Comparison of ENCODE assay signal across 2 cellular contexts in genomic region chr7:103134866-103135554, GRCh38.
TF ChIP-seq lines count a peak whose summit lies in the region.

No MANE protein-coding gene starts in this region.

TF ChIP-seq in IMR-90, 13 proteins besides CTCF, POLR2A, EP300 and RAD21:
- TF ChIP-seq CEBPB (IDR thresholded peaks at IDR 0.05; ENCODE audit: low read depth, low read length) = 0 out of 2 replicates have a peak, but pooled peaks have one; percentile 17
- no peak for TF ChIP-seq ELK1 (IDR thresholded peaks at IDR 0.05; ENCODE audit: borderline replicate concordance, low read depth, low read length)
- no peak for TF ChIP-seq USF2 (IDR thresholded peaks at IDR 0.05; ENCODE audit: low read depth, low read length)
- TF ChIP-seq BHLHE40 (IDR thresholded peaks at IDR 0.05; ENCODE audit: low read depth, low read length) = no peak
- TF ChIP-seq NFE2L2 (IDR thresholded peaks at IDR 0.05; ENCODE audit: low read depth, low read length) = no peak

TF ChIP-seq in K562, 482 proteins besides CTCF, POLR2A, EP300 and RAD21:
- TF ChIP-seq ZC3H11A (IDR thresholded peaks at IDR 0.05; ENCODE audit: low read depth, low read length) = no peak
- no peak for TF ChIP-seq CEBPG (CRISPR knock-in tag; IDR thresholded peaks at IDR 0.05)
- peak in 1 of 2 experiments; percentile 34; a peak in 1 of 4 replicates for TF ChIP-seq CEBPG (tag; conservative IDR thresholded peaks at IDR 0.05 in 1 of 2, IDR thresholded peaks at IDR 0.05 in 1 of 2)
- no peak for TF ChIP-seq MGA (IDR thresholded peaks at IDR 0.05)
- no peak for TF ChIP-seq SIN3A (IDR thresholded peaks at IDR 0.05; ENCODE audit: borderline replicate concordance in 2 of 2, control insufficient read depth in 1 of 2, low read depth in 2 of 2, low read length in 2 of 2)
- 0 out of 4 replicates have a peak, but pooled peaks of 1 of the 2 experiments have one; percentile 11 for TF ChIP-seq KDM1A (IDR thresholded peaks at IDR 0.05)
- no peak for TF ChIP-seq RNF2 (IDR thresholded peaks at IDR 0.05)
- TF ChIP-seq ZFP91 (CRISPR knock-in tag; IDR thresholded peaks at IDR 0.05) = no peak
- peak; percentile 50 for TF ChIP-seq CEBPB (tag; IDR thresholded peaks at IDR 0.05)
- no peak for TF ChIP-seq ZNF23 (CRISPR knock-in tag; IDR thresholded peaks at IDR 0.05)
- TF ChIP-seq TCF7 (IDR thresholded peaks at IDR 0.05; ENCODE audit: borderline replicate concordance) = no peak
- TF ChIP-seq THRB (CRISPR knock-in tag; conservative IDR thresholded peaks at IDR 0.05) = no peak
- TF ChIP-seq TBP (optimal IDR thresholded peaks at IDR 0.05; ENCODE audit: low read depth, low read length) = no peak
- TF ChIP-seq TAL1 (IDR thresholded peaks at IDR 0.05) = no peak
- no peak for TF ChIP-seq PBX2 (CRISPR knock-in tag; IDR thresholded peaks at IDR 0.05; ENCODE audit: low read depth)
- TF ChIP-seq PBX2 (tag; conservative IDR thresholded peaks at IDR 0.05; ENCODE audit: low read depth) = peak; percentile 26; the same call in 1 of the 2 replicates
- no peak for TF ChIP-seq ZFP1 (CRISPR knock-in tag; IDR thresholded peaks at IDR 0.05)
- no peak for TF ChIP-seq ZNF316 (IDR thresholded peaks at IDR 0.05)
- TF ChIP-seq RBM14 (IDR thresholded peaks at IDR 0.05; ENCODE audit: borderline replicate concordance, insufficient read depth, low read depth, low read length) = no peak
